Comparison of ENCODE assay signal across 8 cellular contexts in genomic region chr3:195863121-195864061, GRCh38. TPM values are rescaled to one million over a fixed set of nuclear protein-coding genes. Genes with fewer than 3 reads are reported as not detected.
DNase-seq lines count a peak whose midpoint lies in the region; ATAC-seq and TF ChIP-seq lines count a peak whose summit lies in the region.

No MANE protein-coding gene starts in this region.

- CTCF ChIA-PET in activated CD8-positive, alpha-beta T cell treated with anti-CD3 and anti-CD28 coated beads for 36 hours (lab: Charles Lee): interaction anchor here (1.4 to 8.6 kb wide), 5 partner anchors 28 to 51 kb away, joined by 3 to 155 read pairs (median 9); partner anchors contain the start of gene TNK2

- no peak overlapping the region for H3K27ac Mint-ChIP-seq in activated CD8-positive, alpha-beta T cell treated with anti-CD3 and anti-CD28 coated beads for 36 hours
- H3K27ac Mint-ChIP-seq in memory B cell: peak overlapping the region; percentile 39

- DNase-seq in AG08396 (ENCODE audit: low spot score) (peak; percentile 94), NCI-H526 (lab: John Stamatoyannopoulos, UW) (peak; percentile 36 to 86), memory B cell (ENCODE audit: low spot score in 2 of 2) (peak; percentile 59 to 68)
- peak; percentile 85 for DNase-seq in activated CD8-positive, alpha-beta T cell treated with anti-CD3 and anti-CD28 coated beads for 36 hours
- DNase-seq in effector CD4-positive, alpha-beta T cell: peak; percentile 41
- peak; percentile 42 for DNase-seq in stimulated activated CD8-positive, alpha-beta memory T cell treated with anti-CD3 and anti-CD28 coated beads, Interleukin-12 subunit alpha, Interleukin-12 subunit beta, amount 100 ng/mL, for 1 hour (ENCODE audit: low read depth)

- intact Hi-C loops in activated CD8-positive, alpha-beta T cell treated with anti-CD3 and anti-CD28 coated beads for 36 hours (cut with micrococcal nuclease): no loop called here

- H3K27me3 Mint-ChIP-seq in activated CD8-positive, alpha-beta T cell treated with anti-CD3 and anti-CD28 coated beads for 36 hours: no peaks in the 10 kb centered on the region
- no peaks in the 10 kb centered on the region for H3K27me3 Mint-ChIP-seq in memory B cell

- no peaks in the 10 kb centered on the region for H3K36me3 Mint-ChIP-seq in activated CD8-positive, alpha-beta T cell treated with anti-CD3 and anti-CD28 coated beads for 36 hours (ENCODE audit: low read depth)
- peaks cover 7% of the 10 kb centered on the region for H3K36me3 Mint-ChIP-seq in memory B cell

- ATAC-seq in GM21515 (IDR thresholded peaks at IDR 0.05; ENCODE audit: unreplicated experiment) (peak; percentile 47), memory B cell (ENCODE audit: low read depth) (peak; percentile 82), GM18502 (IDR thresholded peaks at IDR 0.05; ENCODE audit: poor library complexity, unreplicated experiment) (no peak)
- peak; percentile 87 for ATAC-seq in activated CD8-positive, alpha-beta T cell treated with anti-CD3 and anti-CD28 coated beads for 36 hours

- POLR2A ChIA-PET in activated CD8-positive, alpha-beta T cell treated with anti-CD3 and anti-CD28 coated beads for 36 hours (lab: Charles Lee): no interaction called here

- TF ChIP-seq CTCF in activated CD8-positive, alpha-beta T cell treated with anti-CD3 and anti-CD28 coated beads for 36 hours (IDR thresholded peaks at IDR 0.05): peak; percentile 89

- no peaks in the 10 kb centered on the region for H3K9me3 Mint-ChIP-seq in activated CD8-positive, alpha-beta T cell treated with anti-CD3 and anti-CD28 coated beads for 36 hours
- H3K9me3 Mint-ChIP-seq in memory B cell: no peaks in the 10 kb centered on the region

- H3K4me1 Mint-ChIP-seq in activated CD8-positive, alpha-beta T cell treated with anti-CD3 and anti-CD28 coated beads for 36 hours (ENCODE audit: low read depth): peaks cover 12% of the 10 kb centered on the region
- H3K4me1 Mint-ChIP-seq in memory B cell: peaks cover 14% of the 10 kb centered on the region

- no peak overlapping the region for H3K4me3 Mint-ChIP-seq in activated CD8-positive, alpha-beta T cell treated with anti-CD3 and anti-CD28 coated beads for 36 hours
- no peak overlapping the region for H3K4me3 Mint-ChIP-seq in memory B cell

RNA-seq across cellular contexts. Expression of gene TNK2, which starts 45.0 kb away (rescaled TPM):
- total RNA-seq in activated CD8-positive, alpha-beta T cell treated with anti-CD3 and anti-CD28 coated beads for 36 hours: 10 to 100 TPM; 41.9 to 43.0 TPM

RNA-seq across cellular contexts. Expression of gene MUC4, which starts 51.7 kb away (rescaled TPM):
- under 1 TPM; 0.20 to 0.31 TPM for total RNA-seq in activated CD8-positive, alpha-beta T cell treated with anti-CD3 and anti-CD28 coated beads for 36 hours

Comparison
In these comparisons a context has a peak if more than half of its experiments do, and no peak if none do; other contexts are left out.
1. DNase-seq: peak in every context shown above with its lines; median percentile 94 in AG08396; 85 in activated CD8-positive, alpha-beta T cell treated with anti-CD3 and anti-CD28 coated beads for 36 hours; 64 in memory B cell; 61 in NCI-H526; 42 in stimulated activated CD8-positive, alpha-beta memory T cell treated with anti-CD3 and anti-CD28 coated beads, Interleukin-12 subunit alpha, Interleukin-12 subunit beta, amount 100 ng/mL, for 1 hour; 41 in effector CD4-positive, alpha-beta T cell.